11 cellular contexts compared by ENCODE assay signal in genomic region chr11:104799251-104799650, GRCh38.
A peak's percentile ranks its signal among the peaks of the same experiment; 100 is the strongest.
DNase-seq lines count a peak whose midpoint lies in the region; ATAC-seq and TF ChIP-seq lines count a peak whose summit lies in the region.
"Had no signal": no experiment of that assay in that cellular context is flagged by ENCODE, and none has a peak within 500 bp of the region (broad histone marks: within the 10 kb centered on the region; RNA-seq: fewer than 3 reads in every experiment).

No MANE protein-coding gene starts in this region.

- peaks cover 27% of the 10 kb centered on the region for H3K4me1 Mint-ChIP-seq in activated T-helper 17 cell treated with anti-CD3 and anti-CD28 coated beads, Interleukin-2, amount 50 U/mL, for 72 hours

- peak overlapping the region; percentile 88 for H3K27ac Mint-ChIP-seq in activated T-helper 17 cell treated with anti-CD3 and anti-CD28 coated beads, Interleukin-2, amount 50 U/mL, for 72 hours
- H3K27ac Mint-ChIP-seq: progenitor cell of endocrine pancreas had no signal

- H3K27ac ChIP-seq in DND-41 (ENCODE audit: low read length) (peak overlapping the region; percentile 88), mesenchymal stem cell (ENCODE audit: low read length, poor library complexity, severe bottlenecking) (no peak overlapping the region)

- no peak overlapping the region for H4K8ac ChIP-seq in mesenchymal stem cell (ENCODE audit: low read length)

- H2BK12ac ChIP-seq in mesenchymal stem cell (ENCODE audit: low read length in 2 of 2), result no peak overlapping the region

- H3K9ac ChIP-seq in DND-41 (ENCODE audit: low read depth, low read length) (0 out of 2 replicates have a peak overlapping the region, but pooled peaks have one; percentile 55), mesenchymal stem cell (ENCODE audit: low read length) (no peak overlapping the region)

- no peaks in the 10 kb centered on the region for H3K36me3 ChIP-seq in DND-41 (ENCODE audit: insufficient read depth, low read length)
- no peaks in the 10 kb centered on the region for H3K36me3 ChIP-seq in mesenchymal stem cell (ENCODE audit: control insufficient read depth in 1 of 2, insufficient read depth in 2 of 2, low read depth in 1 of 2, low read length in 2 of 2)

- H2BK5ac ChIP-seq in mesenchymal stem cell (ENCODE audit: low read depth, low read length, poor library complexity, severe bottlenecking), result no peak overlapping the region

- H3K9me3 ChIP-seq in DND-41 (ENCODE audit: insufficient read depth, low read length, severe bottlenecking) (no peaks in the 10 kb centered on the region), mesenchymal stem cell (ENCODE audit: control insufficient read depth, low read length) (no peaks in the 10 kb centered on the region)

- no peaks in the 10 kb centered on the region for H3K36me3 Mint-ChIP-seq in activated T-helper 17 cell treated with anti-CD3 and anti-CD28 coated beads, Interleukin-2, amount 50 U/mL, for 72 hours (ENCODE audit: low read depth)

- no peaks in the 10 kb centered on the region for H3K9me3 Mint-ChIP-seq in activated T-helper 17 cell treated with anti-CD3 and anti-CD28 coated beads, Interleukin-2, amount 50 U/mL, for 72 hours

- H3K79me1 ChIP-seq in mesenchymal stem cell (replicated peaks; ENCODE audit: low read length, poor library complexity, severe bottlenecking), result no peaks in the 10 kb centered on the region

- no peak overlapping the region for H2BK15ac ChIP-seq in mesenchymal stem cell (ENCODE audit: low read depth, poor library complexity, severe bottlenecking)

- H3K4me2 ChIP-seq in DND-41 (ENCODE audit: insufficient read depth, low read length) (peak overlapping the region; percentile 65), mesenchymal stem cell (ENCODE audit: low read length, poor library complexity, severe bottlenecking) (no peak overlapping the region)

- ATAC-seq in DND-41 (ENCODE audit: insufficient read depth, low read depth) (peak; percentile 49), GM19452 (IDR thresholded peaks at IDR 0.05; ENCODE audit: unreplicated experiment) (peak; percentile 83), HG03066 (IDR thresholded peaks at IDR 0.05; ENCODE audit: low read depth, unreplicated experiment) (peak; percentile 97)
- ATAC-seq in activated T-helper 17 cell treated with anti-CD3 and anti-CD28 coated beads, Interleukin-2, amount 50 U/mL, for 72 hours (replicated peaks), result peak; percentile 35

- no peaks in the 10 kb centered on the region for H3K27me3 ChIP-seq in DND-41 (ENCODE audit: insufficient read depth, low read length, poor library complexity)
- no peaks in the 10 kb centered on the region for H3K27me3 ChIP-seq in mesenchymal stem cell (ENCODE audit: control insufficient read depth in 1 of 2, insufficient read depth in 1 of 2, low read length in 2 of 2)

- H3K18ac ChIP-seq in mesenchymal stem cell (ENCODE audit: low read depth in 1 of 2, low read length in 2 of 2), result no peak overlapping the region

- no peaks in the 10 kb centered on the region for H4K20me1 ChIP-seq in DND-41 (ENCODE audit: insufficient read depth, low read length)

- no peak for DNase-seq in DND-41
- DNase-seq in activated gamma-delta T cell (lab: John Stamatoyannopoulos, UW), result no peak
- no peak for DNase-seq in mesenchymal stem cell
- no peak for DNase-seq in cerebellum (ENCODE audit: low spot score)
- DNase-seq in DMS153 (lab: John Stamatoyannopoulos, UW), result no peak
- DNase-seq: Calu3, foreskin melanocyte had no signal

- peak overlapping the region; percentile 81 for H3K4me3 Mint-ChIP-seq in activated T-helper 17 cell treated with anti-CD3 and anti-CD28 coated beads, Interleukin-2, amount 50 U/mL, for 72 hours

- H3K23ac ChIP-seq in mesenchymal stem cell (ENCODE audit: low read length in 2 of 2), result no peak overlapping the region

- no peak for TF ChIP-seq CTCF in DND-41 (IDR thresholded peaks at IDR 0.05; ENCODE audit: borderline replicate concordance, extremely low read depth, low read length, poor library complexity, severe bottlenecking)

- peaks cover 35% of the 10 kb centered on the region for H3K4me1 ChIP-seq in DND-41 (ENCODE audit: insufficient read depth, low read length)
- H3K4me1 ChIP-seq in mesenchymal stem cell (ENCODE audit: control insufficient read depth, insufficient read depth, low read depth, low read length), result no peaks in the 10 kb centered on the region

- no peak overlapping the region for H2BK120ac ChIP-seq in mesenchymal stem cell (ENCODE audit: low read depth, low read length)

- no peaks in the 10 kb centered on the region for H3K27me3 Mint-ChIP-seq in activated T-helper 17 cell treated with anti-CD3 and anti-CD28 coated beads, Interleukin-2, amount 50 U/mL, for 72 hours
- H3K27me3 Mint-ChIP-seq: progenitor cell of endocrine pancreas had no signal

- no peak overlapping the region for H4K91ac ChIP-seq in mesenchymal stem cell (ENCODE audit: low read length)

- H2AFZ ChIP-seq in DND-41 (ENCODE audit: low read depth, low read length) (peak overlapping the region; percentile 66), mesenchymal stem cell (ENCODE audit: low read depth, low read length) (no peak overlapping the region)

- WGBS in mesenchymal stem cell, result 100% methylated on average over 1 of the region's 1 CpG

- H3K14ac ChIP-seq in mesenchymal stem cell (ENCODE audit: low read length in 2 of 2), result no peak overlapping the region

- H2AK5ac ChIP-seq in mesenchymal stem cell (ENCODE audit: low read length, severe bottlenecking), result no peak overlapping the region

- H3K79me2 ChIP-seq in DND-41 (ENCODE audit: insufficient read depth, low read length), result no peaks in the 10 kb centered on the region

- H3K4me3 ChIP-seq in DND-41 (ENCODE audit: low read depth in 1 of 2, low read length in 2 of 2), result peak overlapping the region in 1 of 2 experiments; percentile 49; a peak in 1 of 4 replicates
- H3K4me3 ChIP-seq in mesenchymal stem cell (ENCODE audit: insufficient read depth in 1 of 2, low read depth in 1 of 2, low read length in 2 of 2), result no peak overlapping the region

- H3K4ac ChIP-seq in mesenchymal stem cell (ENCODE audit: low read depth in 1 of 2, low read length in 2 of 2), result no peak overlapping the region

Comparison
In these comparisons a context has a peak if more than half of its experiments do, and no peak if none do; other contexts are left out.
1. ATAC-seq: peak in every context shown above with its lines; median percentile 97 in HG03066; 83 in GM19452; 49 in DND-41; 35 in activated T-helper 17 cell treated with anti-CD3 and anti-CD28 coated beads, Interleukin-2, amount 50 U/mL, for 72 hours.